In genomic region chr18:12751503-12751884, GRCh38 we compare ENCODE assay signal across 18 cellular contexts. TPM values are rescaled to one million over a fixed set of nuclear protein-coding genes. Genes with fewer than 3 reads are reported as not detected.
DNase-seq lines count a peak whose midpoint lies in the region; ATAC-seq and TF ChIP-seq lines count a peak whose summit lies in the region.
"Had no signal": no experiment of that assay in that cellular context is flagged by ENCODE, and none has a peak within 500 bp of the region (broad histone marks: within the 10 kb centered on the region; RNA-seq: fewer than 3 reads in every experiment).

No MANE protein-coding gene starts in this region.

- peaks cover under 1% of the 10 kb centered on the region for H3K36me3 Mint-ChIP-seq in activated CD4-positive, alpha-beta T cell treated with anti-CD3 and anti-CD28 coated beads, Interleukin-2, amount 10 ng/mL, durations not matched to agents 7 days and 5 days (ENCODE audit: low read depth)
- H3K36me3 Mint-ChIP-seq in glutamatergic neuron (ENCODE audit: unreplicated experiment) (no peaks in the 10 kb centered on the region), WTC11 (no peaks in the 10 kb centered on the region)

- H3K27ac ChIP-seq in KMS-11: peak overlapping the region; percentile 96
- H3K27ac ChIP-seq: 22Rv1, A549, HL-60 had no signal

- no peak for DNase-seq in activated CD4-positive, alpha-beta T cell treated with anti-CD3 and anti-CD28 coated beads, Interleukin-2, amount 10 ng/mL, durations not matched to agents 7 days and 5 days
- DNase-seq in activated CD4-positive, alpha-beta T cell treated with anti-CD3 and anti-CD28 coated beads for 1 hour: no peak
- DNase-seq in glutamatergic neuron (no peak), WTC11 (ENCODE audit: low spot score) (no peak), iPS-NIHi7 (ENCODE audit: extremely low spot score) (no peak)
- DNase-seq: AML-193; CD8-positive, alpha-beta T cell; COR-L47; DMS 273 treated with DMSO at 0.1 percent for 48 hours; DMS53; HCEC 1CT had no signal

- H3K9ac ChIP-seq in KMS-11: no peak overlapping the region

- H3K27ac Mint-ChIP-seq in activated CD4-positive, alpha-beta T cell treated with anti-CD3 and anti-CD28 coated beads, Interleukin-2, amount 10 ng/mL, durations not matched to agents 7 days and 5 days: peak overlapping the region; percentile 36
- no peak overlapping the region for H3K27ac Mint-ChIP-seq in glutamatergic neuron (ENCODE audit: unreplicated experiment)
- no peak overlapping the region for H3K27ac Mint-ChIP-seq in WTC11
- H3K27ac Mint-ChIP-seq: CD8-positive, alpha-beta T cell; GM23338; IgD-negative memory B cell had no signal

- no peaks in the 10 kb centered on the region for H4K20me1 ChIP-seq in KMS-11 (ENCODE audit: insufficient read depth)

- H3K9me3 Mint-ChIP-seq in activated CD4-positive, alpha-beta T cell treated with anti-CD3 and anti-CD28 coated beads, Interleukin-2, amount 10 ng/mL, durations not matched to agents 7 days and 5 days: no peaks in the 10 kb centered on the region
- H3K9me3 Mint-ChIP-seq in glutamatergic neuron (ENCODE audit: unreplicated experiment): peaks cover 4% of the 10 kb centered on the region
- H3K9me3 Mint-ChIP-seq in WTC11: peaks cover under 1% of the 10 kb centered on the region; the same call in 1 of the 2 replicates
- H3K9me3 Mint-ChIP-seq: CD8-positive, alpha-beta T cell; GM23338; IgD-negative memory B cell had no signal

- H3K4me3 Mint-ChIP-seq in activated CD4-positive, alpha-beta T cell treated with anti-CD3 and anti-CD28 coated beads, Interleukin-2, amount 10 ng/mL, durations not matched to agents 7 days and 5 days: no peak overlapping the region
- peak overlapping the region; percentile 42 for H3K4me3 Mint-ChIP-seq in glutamatergic neuron (ENCODE audit: unreplicated experiment)
- H3K4me3 Mint-ChIP-seq in WTC11: no peak overlapping the region
- H3K4me3 Mint-ChIP-seq: CD8-positive, alpha-beta T cell; GM23338; IgD-negative memory B cell had no signal

- H3K36me3 ChIP-seq in KMS-11 (ENCODE audit: insufficient read depth): no peaks in the 10 kb centered on the region

- H2AFZ ChIP-seq in KMS-11 (ENCODE audit: low read depth): no peak overlapping the region; the same call in 1 of the 2 replicates
- H2AFZ ChIP-seq: GM23338 had no signal

- CTCF ChIA-PET in activated CD4-positive, alpha-beta T cell treated with anti-CD3 and anti-CD28 coated beads, Interleukin-2, amount 10 ng/mL, durations not matched to agents 7 days and 5 days (lab: Charles Lee): no interaction called here
- CTCF ChIA-PET in WTC11 (lab: Charles Lee): interaction anchor here (0.7 to 1.2 kb wide), 2 partner anchors 15 to 183 kb away, joined by 4 to 5 read pairs; no protein-coding TSS in a partner anchor

- H3K27me3 Mint-ChIP-seq in activated CD4-positive, alpha-beta T cell treated with anti-CD3 and anti-CD28 coated beads, Interleukin-2, amount 10 ng/mL, durations not matched to agents 7 days and 5 days: no peaks in the 10 kb centered on the region
- H3K27me3 Mint-ChIP-seq in glutamatergic neuron (ENCODE audit: unreplicated experiment) (peaks cover 5% of the 10 kb centered on the region), WTC11 (ENCODE audit: low read depth) (no peaks in the 10 kb centered on the region)

- H3K79me2 ChIP-seq in KMS-11 (ENCODE audit: insufficient read depth, low read depth): no peaks in the 10 kb centered on the region

- H3K4me3 ChIP-seq in KMS-11 (IDR thresholded peaks at IDR 0.05; ENCODE audit: insufficient read depth, low read depth, low read length): no peak overlapping the region
- H3K4me3 ChIP-seq: A549, GM23338 had no signal

- H3K4me1 ChIP-seq in KMS-11 (ENCODE audit: low read depth, poor library complexity, severe bottlenecking): peaks cover 64% of the 10 kb centered on the region
- H3K4me1 ChIP-seq: A549 had no signal

- POLR2A ChIA-PET in activated CD4-positive, alpha-beta T cell treated with anti-CD3 and anti-CD28 coated beads, Interleukin-2, amount 10 ng/mL, durations not matched to agents 7 days and 5 days (lab: Charles Lee): no interaction called here
- POLR2A ChIA-PET in WTC11 (lab: Charles Lee): no interaction called here

- no peak for ATAC-seq in WTC11
- ATAC-seq in HG02870 (IDR thresholded peaks at IDR 0.05; ENCODE audit: unreplicated experiment): no peak
- ATAC-seq: A549; CD8-positive, alpha-beta T cell; GM23338 had no signal

- no peaks in the 10 kb centered on the region for H3K27me3 ChIP-seq in KMS-11 (ENCODE audit: insufficient read depth, low read depth)

- TF ChIP-seq CTCF in KMS-11 (conservative IDR thresholded peaks at IDR 0.05; ENCODE audit: low read depth, low read length): no peak
- no peak for TF ChIP-seq CTCF in glutamatergic neuron (IDR thresholded peaks at IDR 0.05; ENCODE audit: partially characterized antibody, unreplicated experiment)
- no peak for TF ChIP-seq CTCF in WTC11 (IDR thresholded peaks at IDR 0.05)

- H3K4me2 ChIP-seq in KMS-11: peak overlapping the region; percentile 89; the same call in 1 of the 2 replicates
- H3K4me2 ChIP-seq: A549, GM23338 had no signal

- peaks cover 26% of the 10 kb centered on the region for H3K4me1 Mint-ChIP-seq in activated CD4-positive, alpha-beta T cell treated with anti-CD3 and anti-CD28 coated beads, Interleukin-2, amount 10 ng/mL, durations not matched to agents 7 days and 5 days
- peaks cover 21% of the 10 kb centered on the region for H3K4me1 Mint-ChIP-seq in glutamatergic neuron (ENCODE audit: low read depth, unreplicated experiment)
- no peaks in the 10 kb centered on the region for H3K4me1 Mint-ChIP-seq in WTC11
- H3K4me1 Mint-ChIP-seq: GM23338 had no signal

TF ChIP-seq in WTC11, 78 proteins besides CTCF, POLR2A, EP300 and RAD21 (continues in another document):
- TF ChIP-seq NFYB (CRISPR knock-in tag; conservative IDR thresholded peaks at IDR 0.05; ENCODE audit: low read depth) (no peak), USF2 (CRISPR knock-in tag; IDR thresholded peaks at IDR 0.05) (no peak), TP53 (CRISPR knock-in tag; IDR thresholded peaks at IDR 0.05) (no peak), GTF2I (CRISPR knock-in tag; conservative IDR thresholded peaks at IDR 0.05) (no peak), HMGXB4 (CRISPR knock-in tag; IDR thresholded peaks at IDR 0.05) (no peak), TEAD4 (CRISPR knock-in tag; IDR thresholded peaks at IDR 0.05) (no peak), ZSCAN18 (CRISPR knock-in tag; IDR thresholded peaks at IDR 0.05) (no peak), EMX1 (CRISPR knock-in tag; IDR thresholded peaks at IDR 0.05) (no peak)

RNA-seq across cellular contexts. Expression of gene PSMG2, which starts 48.7 kb away (rescaled TPM):
- 100 to 1,000 TPM; 112 to 133 TPM for total RNA-seq in activated CD4-positive, alpha-beta T cell treated with anti-CD3 and anti-CD28 coated beads, Interleukin-2, amount 10 ng/mL, durations not matched to agents 7 days and 5 days
- total RNA-seq in glutamatergic neuron (ENCODE audit: unreplicated experiment) (48.7 TPM), WTC11 (2021) (78.8 to 80.8 TPM (median 78.9 TPM) in 3 replicates)

RNA-seq across cellular contexts. Expression of gene CEP76, which starts 49.0 kb away (rescaled TPM):
- total RNA-seq in activated CD4-positive, alpha-beta T cell treated with anti-CD3 and anti-CD28 coated beads, Interleukin-2, amount 10 ng/mL, durations not matched to agents 7 days and 5 days: 10 to 100 TPM; 16.2 to 19.2 TPM
- total RNA-seq in glutamatergic neuron (ENCODE audit: unreplicated experiment): 19.2 TPM
- 13.8 to 16.9 TPM (median 14.2 TPM) in 3 replicates for total RNA-seq in WTC11 (2021)
